8 cellular contexts compared by ENCODE assay signal in the genomic region with DNA sequence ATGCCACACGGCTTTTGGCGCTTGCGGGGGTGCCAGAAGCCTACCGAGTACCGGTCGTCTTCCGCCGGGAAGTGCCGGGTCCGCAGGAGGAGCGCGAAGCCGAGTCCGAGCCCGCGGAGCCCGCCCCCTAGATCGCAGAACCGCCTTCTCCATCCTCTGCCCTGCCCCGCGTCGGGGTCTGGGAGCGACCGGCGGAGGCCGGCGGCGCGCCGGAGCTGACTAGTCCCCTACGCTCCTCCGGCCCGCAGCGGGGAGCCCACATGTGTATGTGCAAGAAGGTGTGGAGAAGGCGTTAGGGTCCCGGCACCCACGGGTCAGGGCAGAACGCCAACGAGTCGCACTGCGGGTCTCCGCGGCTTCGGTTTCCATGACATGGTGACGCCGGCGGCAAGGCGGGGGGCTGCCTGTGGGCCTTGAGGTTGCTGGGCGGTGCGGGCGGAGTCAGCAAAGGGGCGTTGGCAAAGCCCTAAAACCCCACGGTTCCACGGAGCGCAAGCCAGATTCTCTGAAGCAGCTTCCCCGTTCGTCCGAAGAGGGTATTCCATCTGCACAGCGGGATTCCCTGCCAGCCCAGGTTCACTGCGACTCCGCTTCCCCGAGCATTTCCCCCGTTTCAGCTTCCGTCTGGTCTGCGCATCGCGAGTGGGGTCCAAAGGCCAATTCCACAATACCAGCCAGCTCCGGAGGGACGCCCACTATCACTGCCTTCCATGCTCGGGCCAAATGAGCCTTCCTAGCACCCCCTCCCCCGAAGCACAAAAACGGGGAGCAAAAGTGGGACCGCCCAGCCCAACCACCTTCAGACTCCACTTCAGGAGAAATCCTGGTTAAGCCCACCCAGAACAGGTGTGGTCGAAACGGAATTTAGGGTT. TPM values are rescaled to one million over a fixed set of nuclear protein-coding genes. Genes with fewer than 3 reads are reported as not detected.
DNase-seq lines count a peak whose midpoint lies in the region; ATAC-seq lines count a peak whose summit lies in the region.

No MANE protein-coding gene starts in this region.

- peak; percentile 68 for DNase-seq in activated CD8-positive, alpha-beta memory T cell treated with anti-CD3 and anti-CD28 coated beads, Interleukin-2, amount 50 U/mL, for 48 hours
- no peak for DNase-seq in activated CD8-positive, alpha-beta memory T cell treated with anti-CD3 and anti-CD28 coated beads, Interleukin-2, amount 10 ng/mL, durations not matched to agents 7 days and 5 days
- DNase-seq in SW480 (ENCODE audit: low spot score) = peak; percentile 69
- DNase-seq in right cardiac atrium = peak in 1 of 3 donors; percentile 60
- DNase-seq in stimulated activated CD8-positive, alpha-beta memory T cell treated with anti-CD3 and anti-CD28 coated beads, Interleukin-4, amount 100 ng/mL, for 48 hours = peak; percentile 52
- DNase-seq in LoVo (ENCODE audit: low spot score) = no peak

- H3K4me3 Mint-ChIP-seq in activated CD8-positive, alpha-beta memory T cell treated with anti-CD3 and anti-CD28 coated beads, Interleukin-2, amount 10 ng/mL, durations not matched to agents 7 days and 5 days = no peak overlapping the region

- H3K4me1 Mint-ChIP-seq in activated CD8-positive, alpha-beta memory T cell treated with anti-CD3 and anti-CD28 coated beads, Interleukin-2, amount 10 ng/mL, durations not matched to agents 7 days and 5 days = peaks cover 47% of the 10 kb centered on the region

- CTCF ChIA-PET in activated CD8-positive, alpha-beta memory T cell treated with anti-CD3 and anti-CD28 coated beads, Interleukin-2, amount 10 ng/mL, durations not matched to agents 7 days and 5 days (lab: Charles Lee) = interaction anchor here (1.0 kb wide), 1 partner anchor 11 kb away, joined by 3 read pairs; no protein-coding TSS in a partner anchor

- H3K27ac ChIP-seq in right cardiac atrium (ENCODE audit: low read length) = no peak overlapping the region

- peaks cover 6% of the 10 kb centered on the region for H3K36me3 Mint-ChIP-seq in activated CD8-positive, alpha-beta memory T cell treated with anti-CD3 and anti-CD28 coated beads, Interleukin-2, amount 10 ng/mL, durations not matched to agents 7 days and 5 days

- WGBS in right cardiac atrium = 2% methylated on average over 75 of the region's 75 CpGs

- intact Hi-C loops in right cardiac atrium (cut with DNase I) = no loop called here

- no peaks in the 10 kb centered on the region for H3K27me3 ChIP-seq in right cardiac atrium (ENCODE audit: control insufficient read depth, insufficient read depth)

- peaks cover 23% of the 10 kb centered on the region for H3K4me1 ChIP-seq in right cardiac atrium (ENCODE audit: control insufficient read depth, insufficient read depth, low read length)

- no peaks in the 10 kb centered on the region for H3K9me3 ChIP-seq in right cardiac atrium (ENCODE audit: control insufficient read depth, low read length)

- peaks cover 96% of the 10 kb centered on the region for H3K27me3 Mint-ChIP-seq in activated CD8-positive, alpha-beta memory T cell treated with anti-CD3 and anti-CD28 coated beads, Interleukin-2, amount 10 ng/mL, durations not matched to agents 7 days and 5 days

- H3K9me3 Mint-ChIP-seq in activated CD8-positive, alpha-beta memory T cell treated with anti-CD3 and anti-CD28 coated beads, Interleukin-2, amount 10 ng/mL, durations not matched to agents 7 days and 5 days (ENCODE audit: low read depth) = no peaks in the 10 kb centered on the region

- ATAC-seq in activated CD8-positive, alpha-beta memory T cell treated with anti-CD3 and anti-CD28 coated beads, Interleukin-2, amount 10 ng/mL, durations not matched to agents 7 days and 5 days = no peak
- ATAC-seq in right cardiac atrium (peak; percentile 17 to 41), GM21576 (IDR thresholded peaks at IDR 0.05; ENCODE audit: unreplicated experiment) (no peak)
- no peak for ATAC-seq in activated CD4-positive, CD25-positive, alpha-beta regulatory T cell treated with anti-CD3 and anti-CD28 coated beads, Interleukin-2, amount 50 U/mL, for 24 hours

- no peak overlapping the region for H3K27ac Mint-ChIP-seq in activated CD8-positive, alpha-beta memory T cell treated with anti-CD3 and anti-CD28 coated beads, Interleukin-2, amount 10 ng/mL, durations not matched to agents 7 days and 5 days

- peak overlapping the region; percentile 5 for H3K4me3 ChIP-seq in right cardiac atrium (ENCODE audit: low read length)

RNA-seq across cellular contexts. Expression of a gene that starts 2.3 kb away (rescaled TPM):
- total RNA-seq in activated CD8-positive, alpha-beta memory T cell treated with anti-CD3 and anti-CD28 coated beads, Interleukin-2, amount 10 ng/mL, durations not matched to agents 7 days and 5 days = under 1 TPM in 1 of 2 experiments, not detected in 1; 0.66 TPM
- total RNA-seq in right cardiac atrium = not detected
- polyA plus RNA-seq in right cardiac atrium = not detected

RNA-seq across cellular contexts. Expression of a gene that starts 13.8 kb away (rescaled TPM):
- total RNA-seq in activated CD8-positive, alpha-beta memory T cell treated with anti-CD3 and anti-CD28 coated beads, Interleukin-2, amount 10 ng/mL, durations not matched to agents 7 days and 5 days = 10 to 100 TPM; 78.7 to 84.5 TPM
- 10 to 100 TPM; 22.2 to 32.9 (median 24.5) TPM for total RNA-seq in right cardiac atrium
- 19.9 TPM for polyA plus RNA-seq in right cardiac atrium

Comparison
In these comparisons a context has a peak if more than half of its experiments do, and no peak if none do; other contexts are left out.
1. DNase-seq: peak in activated CD8-positive, alpha-beta memory T cell treated with anti-CD3 and anti-CD28 coated beads, Interleukin-2, amount 50 U/mL, for 48 hours (single experiment), SW480 (single experiment) and stimulated activated CD8-positive, alpha-beta memory T cell treated with anti-CD3 and anti-CD28 coated beads, Interleukin-4, amount 100 ng/mL, for 48 hours (single experiment); none in activated CD8-positive, alpha-beta memory T cell treated with anti-CD3 and anti-CD28 coated beads, Interleukin-2, amount 10 ng/mL, durations not matched to agents 7 days and 5 days (single experiment) and LoVo (single experiment).
2. ATAC-seq: peak in right cardiac atrium (2 of 2); none in activated CD8-positive, alpha-beta memory T cell treated with anti-CD3 and anti-CD28 coated beads, Interleukin-2, amount 10 ng/mL, durations not matched to agents 7 days and 5 days (single experiment), activated CD4-positive, CD25-positive, alpha-beta regulatory T cell treated with anti-CD3 and anti-CD28 coated beads, Interleukin-2, amount 50 U/mL, for 24 hours (0 of 2) and GM21576 (single experiment).